In genomic region chr9:112869917-112870316, GRCh38 we compare ENCODE assay signal across 20 cellular contexts. TPM values are rescaled to one million over a fixed set of nuclear protein-coding genes. Genes with fewer than 3 reads are reported as not detected.
DNase-seq lines count a peak whose midpoint lies in the region; ATAC-seq and TF ChIP-seq lines count a peak whose summit lies in the region.
"Had no signal": no experiment of that assay in that cellular context is flagged by ENCODE, and none has a peak within 500 bp of the region (broad histone marks: within the 10 kb centered on the region; RNA-seq: fewer than 3 reads in every experiment).

No MANE protein-coding gene starts in this region.

- WGBS in SK-N-SH (ENCODE audit: low lambda C conversion rate): 81% methylated on average over 5 of the region's 5 CpGs

- POLR2A ChIA-PET in SK-N-SH (lab: Yijun Ruan, JAX): no interaction called here

- DNase-seq in Karpas-422 (no peak), cerebellar cortex (ENCODE audit: low spot score) (peak; percentile 24), nephron progenitor cell (no peak), SK-N-SH (no peak), NCI-H2171 treated with DMSO at 0.1 percent for 48 hours (lab: John Stamatoyannopoulos, UW) (no peak)
- DNase-seq: CD8-positive, alpha-beta memory T cell; DND-41; H9; MM.1S; NCI-H1092; NCI-H1436 treated with DMSO at 0.1 percent for 48 hours; NCI-H2081 treated with DMSO at 0.1 percent for 48 hours; NCI-H510A; NCI-H82; PC-9 had no signal

- H3K36me3 Mint-ChIP-seq in nephron progenitor cell (ENCODE audit: low read depth): peaks cover 36% of the 10 kb centered on the region

- H4K20me1 ChIP-seq in BLaER1 treated with 17β-estradiol and CSF1 and Interleukin-3, amounts not matched to agents 10 nM and 100 nM: no peaks in the 10 kb centered on the region
- H4K20me1 ChIP-seq in Karpas-422 (ENCODE audit: insufficient read depth, low read depth, low read length) (no peaks in the 10 kb centered on the region), SK-N-SH (ENCODE audit: insufficient read depth) (no peaks in the 10 kb centered on the region)

- H3K9ac ChIP-seq in BLaER1 treated with 17β-estradiol and CSF1 and Interleukin-3, amounts not matched to agents 10 nM and 100 nM: peak overlapping the region in 9 of 11 experiments; percentile 38 to 71 (median 57); a peak in 9 of 22 replicates
- H3K9ac ChIP-seq in Karpas-422 (ENCODE audit: low read length) (no peak overlapping the region; the same call in 1 of the 2 replicates), SK-N-SH (no peak overlapping the region)

- H3K9me3 Mint-ChIP-seq in nephron progenitor cell: peaks cover 3% of the 10 kb centered on the region
- H3K9me3 Mint-ChIP-seq: CD8-positive, alpha-beta memory T cell had no signal

- peaks cover 0 to 61% (median 22%) of the 10 kb centered on the region in 11 experiments; a peak in 16 of 22 replicates for H3K36me3 ChIP-seq in BLaER1 treated with 17β-estradiol and CSF1 and Interleukin-3, amounts not matched to agents 10 nM and 100 nM
- H3K36me3 ChIP-seq in Karpas-422 (ENCODE audit: insufficient read depth, low read length): no peaks in the 10 kb centered on the region
- H3K36me3 ChIP-seq in SK-N-SH (replicated peaks in 1 of 2; ENCODE audit: control insufficient read depth in 1 of 2, insufficient read depth in 2 of 2, low read length in 1 of 2): peaks cover 0 to 6% of the 10 kb centered on the region in 2 experiments

- H3K27me3 ChIP-seq in BLaER1 treated with 17β-estradiol and CSF1 and Interleukin-3, amounts not matched to agents 10 nM and 100 nM: no peaks in the 10 kb centered on the region
- no peaks in the 10 kb centered on the region for H3K27me3 ChIP-seq in Karpas-422 (ENCODE audit: low read length)
- no peaks in the 10 kb centered on the region for H3K27me3 ChIP-seq in SK-N-SH (ENCODE audit: insufficient read depth)

- H3K27ac Mint-ChIP-seq in nephron progenitor cell: peak overlapping the region; percentile 89
- H3K27ac Mint-ChIP-seq: CD8-positive, alpha-beta memory T cell had no signal

- H3F3A ChIP-seq in SK-N-SH (replicated peaks; ENCODE audit: insufficient read depth): no peaks in the 10 kb centered on the region

- no peak overlapping the region for H2AFZ ChIP-seq in Karpas-422 (ENCODE audit: low read length)
- H2AFZ ChIP-seq in SK-N-SH (ENCODE audit: low read depth): no peak overlapping the region
- H2AFZ ChIP-seq: PC-9 had no signal

- no peak overlapping the region for H3K4me3 ChIP-seq in BLaER1 treated with 17β-estradiol and CSF1 and Interleukin-3, amounts not matched to agents 10 nM and 100 nM
- H3K4me3 ChIP-seq in Karpas-422 (ENCODE audit: low read length) (no peak overlapping the region), SK-N-SH (ENCODE audit: low read depth in 2 of 2, low read length in 1 of 2) (no peak overlapping the region)
- H3K4me3 ChIP-seq: A549, PC-9 had no signal

- peaks cover 0 to 12% (median 0%) of the 10 kb centered on the region in 11 experiments; a peak in 5 of 22 replicates for H3K9me3 ChIP-seq in BLaER1 treated with 17β-estradiol and CSF1 and Interleukin-3, amounts not matched to agents 10 nM and 100 nM (replicated peaks in 1 of 11)
- H3K9me3 ChIP-seq in Karpas-422 (ENCODE audit: low read length): no peaks in the 10 kb centered on the region
- H3K9me3 ChIP-seq in SK-N-SH: no peaks in the 10 kb centered on the region
- H3K9me3 ChIP-seq: A549 had no signal

- H3K27me3 Mint-ChIP-seq in nephron progenitor cell (ENCODE audit: low read depth, poor library complexity): peaks cover 7% of the 10 kb centered on the region
- H3K27me3 Mint-ChIP-seq: CD8-positive, alpha-beta memory T cell had no signal

- TF ChIP-seq CTCF in nephron progenitor cell (IDR thresholded peaks at IDR 0.05) (no peak), SK-N-SH (IDR thresholded peaks at IDR 0.05) (no peak)

- H3K79me2 ChIP-seq in Karpas-422 (ENCODE audit: low read length): no peaks in the 10 kb centered on the region
- H3K79me2 ChIP-seq in SK-N-SH (ENCODE audit: insufficient read depth): no peaks in the 10 kb centered on the region

- peaks cover 20 to 81% (median 63%) of the 10 kb centered on the region in 10 experiments for H3K4me1 ChIP-seq in BLaER1 treated with 17β-estradiol and CSF1 and Interleukin-3, amounts not matched to agents 10 nM and 100 nM
- H3K4me1 ChIP-seq in Karpas-422 (ENCODE audit: low read length): peaks cover 30% of the 10 kb centered on the region
- no peaks in the 10 kb centered on the region for H3K4me1 ChIP-seq in SK-N-SH (ENCODE audit: control insufficient read depth in 1 of 2, insufficient read depth in 2 of 2, low read depth in 1 of 2, low read length in 1 of 2)
- H3K4me1 ChIP-seq: A549 had no signal

- H3K4me3 Mint-ChIP-seq in nephron progenitor cell: peak overlapping the region; percentile 18
- H3K4me3 Mint-ChIP-seq: CD8-positive, alpha-beta memory T cell; H9 had no signal

- H3K9me2 ChIP-seq in Karpas-422 (replicated peaks; ENCODE audit: insufficient read depth, low read length): no peaks in the 10 kb centered on the region
- H3K9me2 ChIP-seq in SK-N-SH: no peaks in the 10 kb centered on the region

- no peak for ATAC-seq in HG03045 (IDR thresholded peaks at IDR 0.05; ENCODE audit: unreplicated experiment)
- ATAC-seq: A549 had no signal

- TF ChIP-seq RAD21 in SK-N-SH (IDR thresholded peaks at IDR 0.05; ENCODE audit: low read length): no peak

- no peak for TF ChIP-seq EP300 in SK-N-SH (IDR thresholded peaks at IDR 0.05; ENCODE audit: borderline replicate concordance in 1 of 2, low read depth in 1 of 2, low read length in 1 of 2)

- CTCF ChIA-PET in SK-N-SH (lab: Yijun Ruan, JAX): no interaction called here

- peaks cover 44% of the 10 kb centered on the region for H3K4me1 Mint-ChIP-seq in nephron progenitor cell

- peak overlapping the region; percentile 66 to 92 (median 77); a peak in 20 of 22 replicates for H3K4me2 ChIP-seq in BLaER1 treated with 17β-estradiol and CSF1 and Interleukin-3, amounts not matched to agents 10 nM and 100 nM
- H3K4me2 ChIP-seq in Karpas-422 (ENCODE audit: low read depth, low read length, poor library complexity, severe bottlenecking): peak overlapping the region; percentile 32
- no peak overlapping the region for H3K4me2 ChIP-seq in SK-N-SH
- H3K4me2 ChIP-seq: A549 had no signal

- peak overlapping the region in 10 of 11 experiments; percentile 48 to 100 (median 76); a peak in 18 of 22 replicates for H3K27ac ChIP-seq in BLaER1 treated with 17β-estradiol and CSF1 and Interleukin-3, amounts not matched to agents 10 nM and 100 nM
- H3K27ac ChIP-seq in Karpas-422 (ENCODE audit: low read length): peak overlapping the region; percentile 59
- no peak overlapping the region for H3K27ac ChIP-seq in SK-N-SH (ENCODE audit: low read depth in 2 of 2, low read length in 1 of 2)
- H3K27ac ChIP-seq: A549 had no signal

TF ChIP-seq in SK-N-SH, 30 proteins besides CTCF, POLR2A, EP300 and RAD21 (continues in another document):
- TF ChIP-seq SIN3A (IDR thresholded peaks at IDR 0.05; ENCODE audit: borderline replicate concordance, low read depth, low read length): no peak
- no peak for TF ChIP-seq TCF12 (IDR thresholded peaks at IDR 0.05)
- TF ChIP-seq RCOR1 (IDR thresholded peaks at IDR 0.05; ENCODE audit: low read length): no peak
- TF ChIP-seq, protein P1, sequence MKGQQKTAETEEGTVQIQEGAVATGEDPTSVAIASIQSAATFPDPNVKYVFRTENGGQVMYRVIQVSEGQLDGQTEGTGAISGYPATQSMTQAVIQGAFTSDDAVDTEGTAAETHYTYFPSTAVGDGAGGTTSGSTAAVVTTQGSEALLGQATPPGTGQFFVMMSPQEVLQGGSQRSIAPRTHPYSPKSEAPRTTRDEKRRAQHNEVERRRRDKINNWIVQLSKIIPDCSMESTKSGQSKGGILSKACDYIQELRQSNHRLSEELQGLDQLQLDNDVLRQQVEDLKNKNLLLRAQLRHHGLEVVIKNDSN (IDR thresholded peaks at IDR 0.05; ENCODE audit: borderline replicate concordance, low read depth): no peak
- TF ChIP-seq RXRA (IDR thresholded peaks at IDR 0.05; ENCODE audit: borderline replicate concordance, low read depth): no peak
- TF ChIP-seq REST (IDR thresholded peaks at IDR 0.05; ENCODE audit: low read depth, low read length): no peak
- no peak for TF ChIP-seq PBX3 (IDR thresholded peaks at IDR 0.05)
- TF ChIP-seq MEF2A (IDR thresholded peaks at IDR 0.05; ENCODE audit: borderline replicate concordance, low read depth): no peak

RNA-seq across cellular contexts. Expression of gene SLC46A2, which starts 20.8 kb away (rescaled TPM):
- not detected in 2 replicates for total RNA-seq in Karpas-422 (2014; rRNA removed; shearing (Covaris generic); ENCODE audit: low replicate concordance)
- polyA plus RNA-seq in SK-N-SH (2012; rRNA removed): not detected in 2 replicates
- not detected in 2 replicates for polyA plus RNA-seq in SK-N-SH (2012; cell fraction: cytosol; rRNA removed)
- polyA plus RNA-seq in SK-N-SH (2012; cell fraction: nucleus; rRNA removed): not detected in 2 replicates
- total RNA-seq: CD8-positive, alpha-beta memory T cell; H9; LHCN-M2; PC-9 had no signal
- polyA plus RNA-seq: A549; BJ; CD8-positive, alpha-beta memory T cell had no signal

Comparison
In these comparisons a context has a peak if more than half of its experiments do, and no peak if none do; other contexts are left out.
1. H3K27ac ChIP-seq: peak in BLaER1 treated with 17β-estradiol and CSF1 and Interleukin-3, amounts not matched to agents 10 nM and 100 nM (10 of 11) and Karpas-422 (single experiment); none in SK-N-SH (0 of 2).
2. H3K9ac ChIP-seq: peak in BLaER1 treated with 17β-estradiol and CSF1 and Interleukin-3, amounts not matched to agents 10 nM and 100 nM (9 of 11); none in Karpas-422 (single experiment) and SK-N-SH (single experiment).